In the genomic region with DNA sequence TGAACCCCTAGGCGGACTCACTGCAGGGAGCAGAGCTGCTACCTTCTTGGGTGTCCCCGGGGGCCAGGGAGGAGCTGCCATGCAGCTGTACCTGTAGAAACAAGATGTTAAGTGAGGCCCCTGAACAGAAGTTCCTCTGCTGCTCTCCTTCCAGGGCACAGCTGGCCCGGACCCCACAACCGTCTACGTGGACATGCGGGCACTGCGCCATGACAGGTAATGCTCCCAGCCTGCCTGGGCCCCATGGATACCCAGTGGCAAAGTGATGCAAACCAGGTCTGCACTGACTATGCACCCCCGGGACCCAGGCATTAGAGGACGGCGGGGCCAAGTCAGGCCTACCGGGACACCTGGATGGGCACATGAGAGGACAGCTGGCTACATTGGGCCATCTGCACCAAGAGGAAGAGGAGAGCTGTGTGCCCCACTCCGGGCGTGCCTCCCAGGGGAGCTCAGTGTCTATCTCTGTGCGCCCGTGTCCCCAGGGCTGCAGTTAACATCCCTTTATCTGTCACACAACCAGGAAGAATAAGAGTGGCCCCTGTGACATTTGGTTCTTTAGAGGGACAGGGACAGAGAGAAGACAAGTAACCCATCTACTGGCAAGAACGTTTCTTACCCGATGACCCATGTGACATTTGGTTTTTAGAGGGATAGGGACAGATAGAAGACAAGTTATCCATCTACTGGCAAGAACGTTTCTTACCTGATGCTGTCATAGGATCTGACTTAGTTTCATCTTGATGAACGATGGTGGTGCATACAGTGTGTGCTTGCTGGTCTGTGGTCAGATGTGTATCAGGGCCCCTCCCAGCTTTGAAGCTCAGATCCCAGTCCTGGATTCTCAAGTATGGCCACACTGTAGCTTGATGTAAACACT, we compare ENCODE assay signal across 17 cellular contexts. TPM values are rescaled to one million over a fixed set of nuclear protein-coding genes. Genes with fewer than 3 reads are reported as not detected.
DNase-seq lines count a peak whose midpoint lies in the region; ATAC-seq and FAIRE-seq lines count a peak whose summit lies in the region.
"Had no signal": no experiment of that assay in that cellular context is flagged by ENCODE, and none has a peak within 500 bp of the region (broad histone marks: within the 10 kb centered on the region; RNA-seq: fewer than 3 reads in every experiment).

No MANE protein-coding gene starts in this region.

- FAIRE-seq in small intestine (lab: Jason Lieb, UNC) (no peak), HTR-8/SVneo (lab: Jason Lieb, UNC) (no peak)
- FAIRE-seq: A204.1, colon had no signal

- no peak for DNase-seq in activated CD4-positive, alpha-beta T cell treated with anti-CD3 and anti-CD28 coated beads, Interleukin-2, amount 10 ng/mL, durations not matched to agents 24 days and 14 days
- DNase-seq in activated CD4-positive, alpha-beta T cell treated with anti-CD3 and anti-CD28 coated beads, Interleukin-2, amount 50 U/mL, for 4 hours: no peak
- DNase-seq in H7 (peak; percentile 26), small intestine (no peak), GM03348 (ENCODE audit: low spot score) (no peak), HTR-8/SVneo (ENCODE audit: insufficient read length, low spot score) (no peak)
- no peak for DNase-seq in activated naive CD8-positive, alpha-beta T cell treated with anti-CD3 and anti-CD28 coated beads for 36 hours
- no peak for DNase-seq in natural killer cell treated with Interleukin-12 subunit alpha and Interleukin-12 subunit beta and Interleukin-15 and Interleukin-18, amount 100 ng/mL, for 72 hours (ENCODE audit: low spot score)
- DNase-seq: anterior cingulate cortex, NCI-H1417 treated with DMSO at 0.1 percent for 48 hours, NCI-H446, SIG-M5, testis had no signal

- no peaks in the 10 kb centered on the region for H3K4me1 ChIP-seq in small intestine (ENCODE audit: control insufficient read depth in 2 of 2, insufficient read depth in 1 of 2, low read depth in 1 of 2, low read length in 1 of 2)

- H3K9me3 ChIP-seq in small intestine (ENCODE audit: control insufficient read depth, low read depth): no peaks in the 10 kb centered on the region
- H3K9me3 ChIP-seq: testis had no signal

- no peaks in the 10 kb centered on the region for H3K9me3 Mint-ChIP-seq in activated CD4-positive, alpha-beta T cell treated with anti-CD3 and anti-CD28 coated beads, Interleukin-2, amount 10 ng/mL, durations not matched to agents 24 days and 14 days
- no peaks in the 10 kb centered on the region for H3K9me3 Mint-ChIP-seq in activated naive CD8-positive, alpha-beta T cell treated with anti-CD3 and anti-CD28 coated beads for 36 hours
- no peaks in the 10 kb centered on the region for H3K9me3 Mint-ChIP-seq in natural killer cell treated with Interleukin-12 subunit alpha and Interleukin-12 subunit beta and Interleukin-15 and Interleukin-18, amount 100 ng/mL, for 72 hours

- intact Hi-C loops in activated CD4-positive, alpha-beta T cell treated with anti-CD3 and anti-CD28 coated beads, Interleukin-2, amount 10 ng/mL, durations not matched to agents 24 days and 14 days (cut with micrococcal nuclease): no loop called here

- H3K36me3 ChIP-seq in H7 (replicated peaks; ENCODE audit: control insufficient read depth, insufficient read depth, low read length) (peaks cover 23% of the 10 kb centered on the region), small intestine (ENCODE audit: control insufficient read depth in 2 of 2, insufficient read depth in 2 of 2, low read length in 2 of 2) (peaks cover 0 to 10% of the 10 kb centered on the region in 2 donors)

- no peak overlapping the region for H3K27ac ChIP-seq in small intestine (ENCODE audit: low read depth in 1 of 2, low read length in 1 of 2)

- H3K27ac Mint-ChIP-seq in activated CD4-positive, alpha-beta T cell treated with anti-CD3 and anti-CD28 coated beads, Interleukin-2, amount 10 ng/mL, durations not matched to agents 24 days and 14 days: peak overlapping the region; percentile 97
- peak overlapping the region; percentile 94 for H3K27ac Mint-ChIP-seq in activated naive CD8-positive, alpha-beta T cell treated with anti-CD3 and anti-CD28 coated beads for 36 hours
- peak overlapping the region; percentile 86 to 90 for H3K27ac Mint-ChIP-seq in natural killer cell treated with Interleukin-12 subunit alpha and Interleukin-12 subunit beta and Interleukin-15 and Interleukin-18, amount 100 ng/mL, for 72 hours

- WGBS in small intestine, 3 donors: 85 to 93% (median 92%) methylated on average over 19 of the region's 19 CpGs

- H3K4me3 ChIP-seq in H7 (ENCODE audit: insufficient read depth, low read depth, low read length) (no peak overlapping the region), small intestine (ENCODE audit: low read depth in 1 of 2, low read length in 2 of 2) (no peak overlapping the region)
- H3K4me3 ChIP-seq: testis had no signal

- no peaks in the 10 kb centered on the region for H3K27me3 ChIP-seq in H7 (ENCODE audit: control insufficient read depth, insufficient read depth, low read length)
- H3K27me3 ChIP-seq in small intestine (ENCODE audit: control insufficient read depth in 2 of 2, insufficient read depth in 2 of 2, low read length in 2 of 2): no peaks in the 10 kb centered on the region
- H3K27me3 ChIP-seq: testis had no signal

- no peaks in the 10 kb centered on the region for H3K27me3 Mint-ChIP-seq in activated CD4-positive, alpha-beta T cell treated with anti-CD3 and anti-CD28 coated beads, Interleukin-2, amount 10 ng/mL, durations not matched to agents 24 days and 14 days
- no peaks in the 10 kb centered on the region for H3K27me3 Mint-ChIP-seq in activated naive CD8-positive, alpha-beta T cell treated with anti-CD3 and anti-CD28 coated beads for 36 hours
- no peaks in the 10 kb centered on the region for H3K27me3 Mint-ChIP-seq in natural killer cell treated with Interleukin-12 subunit alpha and Interleukin-12 subunit beta and Interleukin-15 and Interleukin-18, amount 100 ng/mL, for 72 hours

- no peak for ATAC-seq in natural killer cell treated with Interleukin-12 subunit alpha and Interleukin-12 subunit beta and Interleukin-15 and Interleukin-18, amount 100 ng/mL, for 72 hours

- H3K4me1 Mint-ChIP-seq in activated CD4-positive, alpha-beta T cell treated with anti-CD3 and anti-CD28 coated beads, Interleukin-2, amount 10 ng/mL, durations not matched to agents 24 days and 14 days: peaks cover 29% of the 10 kb centered on the region
- peaks cover 64% of the 10 kb centered on the region for H3K4me1 Mint-ChIP-seq in activated naive CD8-positive, alpha-beta T cell treated with anti-CD3 and anti-CD28 coated beads for 36 hours
- H3K4me1 Mint-ChIP-seq in natural killer cell treated with Interleukin-12 subunit alpha and Interleukin-12 subunit beta and Interleukin-15 and Interleukin-18, amount 100 ng/mL, for 72 hours (ENCODE audit: low read depth in 2 of 2): peaks cover 21 to 24% of the 10 kb centered on the region in 2 donors

- H3K4me3 Mint-ChIP-seq in activated CD4-positive, alpha-beta T cell treated with anti-CD3 and anti-CD28 coated beads, Interleukin-2, amount 10 ng/mL, durations not matched to agents 24 days and 14 days: peak overlapping the region; percentile 82
- peak overlapping the region; percentile 85 for H3K4me3 Mint-ChIP-seq in activated naive CD8-positive, alpha-beta T cell treated with anti-CD3 and anti-CD28 coated beads for 36 hours
- H3K4me3 Mint-ChIP-seq in natural killer cell treated with Interleukin-12 subunit alpha and Interleukin-12 subunit beta and Interleukin-15 and Interleukin-18, amount 100 ng/mL, for 72 hours: peak overlapping the region; percentile 88

- H3K36me3 Mint-ChIP-seq in activated CD4-positive, alpha-beta T cell treated with anti-CD3 and anti-CD28 coated beads, Interleukin-2, amount 10 ng/mL, durations not matched to agents 24 days and 14 days (ENCODE audit: low read depth): peaks cover 51% of the 10 kb centered on the region
- H3K36me3 Mint-ChIP-seq in activated naive CD8-positive, alpha-beta T cell treated with anti-CD3 and anti-CD28 coated beads for 36 hours: peaks cover 59% of the 10 kb centered on the region
- H3K36me3 Mint-ChIP-seq in natural killer cell treated with Interleukin-12 subunit alpha and Interleukin-12 subunit beta and Interleukin-15 and Interleukin-18, amount 100 ng/mL, for 72 hours: no peaks in the 10 kb centered on the region

RNA-seq across cellular contexts. Expression of gene S100B, which starts 44.1 kb away (rescaled TPM):
- total RNA-seq in activated CD4-positive, alpha-beta T cell treated with anti-CD3 and anti-CD28 coated beads, Interleukin-2, amount 10 ng/mL, durations not matched to agents 24 days and 14 days: not detected in 2 replicates
- 0.10 TPM in 1 of 2 replicates, not detected in the other for total RNA-seq in H7 (2014; rRNA removed; shearing (Covaris generic))
- 10 to 100 TPM in 1 of 2 experiments, 1 to 10 TPM in 1; 8.7 to 10.5 TPM for total RNA-seq in activated naive CD8-positive, alpha-beta T cell treated with anti-CD3 and anti-CD28 coated beads for 36 hours
- not detected for total RNA-seq in natural killer cell treated with Interleukin-12 subunit alpha and Interleukin-12 subunit beta and Interleukin-15 and Interleukin-18, amount 100 ng/mL, for 72 hours
- 10 to 100 TPM in 1 of 3 donors, 1 to 10 TPM in 1, not detected in 1; 4.3 to 14.2 TPM for polyA plus RNA-seq in small intestine
- total RNA-seq: epithelial cell of proximal tubule, myocyte had no signal
